9 cellular contexts compared by ENCODE assay signal in the genomic region with DNA sequence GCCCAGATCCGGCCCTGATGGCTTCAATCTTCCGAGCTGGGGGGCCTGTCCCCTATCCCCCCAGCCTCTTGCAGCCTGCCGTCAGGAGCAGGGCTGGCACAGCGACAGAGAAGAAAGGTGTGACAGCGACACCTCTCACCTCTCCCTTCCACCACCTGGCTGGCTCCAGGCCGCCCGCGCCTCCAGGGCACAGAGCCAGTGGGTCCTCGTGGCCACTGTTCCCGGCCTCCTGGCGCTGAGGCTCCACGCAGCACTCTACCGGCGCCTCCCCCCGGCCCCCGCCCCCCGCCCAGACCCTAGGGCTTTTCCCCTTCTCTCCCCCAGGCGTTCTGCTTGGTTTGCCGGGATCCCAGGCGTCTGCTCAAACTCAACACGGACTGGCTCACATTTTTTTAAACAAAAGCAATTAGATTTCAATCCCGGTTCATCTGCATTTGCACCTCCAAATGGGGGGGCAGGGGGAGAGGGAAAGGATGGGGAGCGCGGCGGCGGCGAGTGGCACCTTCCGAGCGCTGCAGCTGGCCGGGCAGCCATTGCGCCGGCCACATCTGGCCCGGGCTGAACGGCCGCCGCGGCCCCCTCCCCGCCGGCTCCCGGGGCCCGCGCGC. TPM values are rescaled to one million over a fixed set of nuclear protein-coding genes. Genes with fewer than 3 reads are reported as not detected.
DNase-seq lines count a peak whose midpoint lies in the region; ATAC-seq and TF ChIP-seq lines count a peak whose summit lies in the region.
"Had no signal": no experiment of that assay in that cellular context is flagged by ENCODE, and none has a peak within 500 bp of the region (broad histone marks: within the 10 kb centered on the region; RNA-seq: fewer than 3 reads in every experiment).

No MANE protein-coding gene starts in this region.

- TF ChIP-seq CTCF in SK-N-SH (IDR thresholded peaks at IDR 0.05) (no peak), sigmoid colon (IDR thresholded peaks at IDR 0.05) (no peak)

- H3K4me3 Mint-ChIP-seq in dendritic cell treated with granulocyte-macrophage colony-stimulating factor and Interleukin-4, amounts not matched to agents 40 ng/mL and 50 ng/mL, for 4 days, result peak overlapping the region; percentile 9

- H2AFZ ChIP-seq in SK-N-SH (ENCODE audit: low read depth), result no peak overlapping the region

- H3K4me3 ChIP-seq in SK-N-SH (ENCODE audit: low read depth in 2 of 2, low read length in 1 of 2) (peak overlapping the region in 1 of 2 experiments; percentile 50; a peak in 3 of 4 replicates), sigmoid colon (peak overlapping the region in 2 of 4 donors; percentile 10 to 37)

- POLR2A ChIA-PET in SK-N-SH (lab: Yijun Ruan, JAX), result interaction anchor here (0.8 to 6.9 kb wide), 3 partner anchors 12 to 68 kb away, joined by 5 to 93 read pairs (median 50); a partner anchor contains a TSS

- H3K36me3 ChIP-seq in SK-N-SH (replicated peaks in 1 of 2; ENCODE audit: control insufficient read depth in 1 of 2, insufficient read depth in 2 of 2, low read length in 1 of 2), result no peaks in the 10 kb centered on the region
- no peaks in the 10 kb centered on the region for H3K36me3 ChIP-seq in sigmoid colon

- no peak for TF ChIP-seq RAD21 in SK-N-SH (IDR thresholded peaks at IDR 0.05; ENCODE audit: low read length)

- DNase-seq in SK-N-SH (peak; percentile 80), NCI-H146 (lab: John Stamatoyannopoulos, UW) (peak; percentile 74), sigmoid colon (peak; percentile 66), NCI-H187 treated with DMSO at 0.1 percent for 48 hours (lab: John Stamatoyannopoulos, UW) (no peak), germinal center (ENCODE audit: low spot score) (no peak), NCI-H524 treated with DMSO at 0.1 percent for 48 hours (lab: John Stamatoyannopoulos, UW) (no peak)

- no peaks in the 10 kb centered on the region for H4K20me1 ChIP-seq in SK-N-SH (ENCODE audit: insufficient read depth)

- peaks cover 88% of the 10 kb centered on the region for H3K27me3 Mint-ChIP-seq in dendritic cell treated with granulocyte-macrophage colony-stimulating factor and Interleukin-4, amounts not matched to agents 40 ng/mL and 50 ng/mL, for 4 days

- TF ChIP-seq POLR2A in sigmoid colon (IDR thresholded peaks at IDR 0.05), result no peak

- no peaks in the 10 kb centered on the region for H3K79me2 ChIP-seq in SK-N-SH (ENCODE audit: insufficient read depth)

- WGBS in SK-N-SH (ENCODE audit: low lambda C conversion rate), result 23% methylated on average over 36 of the region's 43 CpGs
- 1 to 3% methylated on average over 43 of the region's 43 CpGs for WGBS in sigmoid colon, 2 donors

- TF ChIP-seq EP300 in SK-N-SH (IDR thresholded peaks at IDR 0.05; ENCODE audit: borderline replicate concordance in 1 of 2, low read depth in 1 of 2, low read length in 1 of 2) (no peak), sigmoid colon (IDR thresholded peaks at IDR 0.05) (no peak)

- peak overlapping the region in 1 of 2 experiments; percentile 84; a peak in 2 of 4 replicates for H3K27ac ChIP-seq in SK-N-SH (ENCODE audit: low read depth in 2 of 2, low read length in 1 of 2)
- no peak overlapping the region for H3K27ac ChIP-seq in sigmoid colon

- no peak for ATAC-seq in SK-N-SH treated with all-trans-retinoic acid at 6 μM for 48 hours

- CTCF ChIA-PET in SK-N-SH (lab: Yijun Ruan, JAX), result interaction anchor here (0.8 to 14.7 kb wide), 18 partner anchors 10 to 273 kb away, joined by 3 to 274 read pairs (median 6); a partner anchor contains a TSS

- H3K27me3 ChIP-seq in SK-N-SH (ENCODE audit: insufficient read depth) (peaks cover 50% of the 10 kb centered on the region), sigmoid colon (peaks cover 81 to 100% (median 93%) of the 10 kb centered on the region in 3 donors)

- H3K4me1 Mint-ChIP-seq in dendritic cell treated with granulocyte-macrophage colony-stimulating factor and Interleukin-4, amounts not matched to agents 40 ng/mL and 50 ng/mL, for 4 days (ENCODE audit: low read depth), result peaks cover 53% of the 10 kb centered on the region

- H3K9ac ChIP-seq in SK-N-SH, result no peak overlapping the region

- peak overlapping the region; percentile 100; the same call in 1 of the 2 replicates for H3K4me2 ChIP-seq in SK-N-SH

- no peaks in the 10 kb centered on the region for H3K9me2 ChIP-seq in SK-N-SH

- no peaks in the 10 kb centered on the region for H3K9me3 Mint-ChIP-seq in dendritic cell treated with granulocyte-macrophage colony-stimulating factor and Interleukin-4, amounts not matched to agents 40 ng/mL and 50 ng/mL, for 4 days

- H3K4me1 ChIP-seq in SK-N-SH (ENCODE audit: control insufficient read depth in 1 of 2, insufficient read depth in 2 of 2, low read depth in 1 of 2, low read length in 1 of 2) (peaks cover 15 to 41% of the 10 kb centered on the region in 2 experiments), sigmoid colon (peaks cover 0 to 48% (median 45%) of the 10 kb centered on the region in 4 donors)

- no peak overlapping the region for H3K27ac Mint-ChIP-seq in dendritic cell treated with granulocyte-macrophage colony-stimulating factor and Interleukin-4, amounts not matched to agents 40 ng/mL and 50 ng/mL, for 4 days
- H3K27ac Mint-ChIP-seq: activated naive CD8-positive, alpha-beta T cell had no signal

- no peaks in the 10 kb centered on the region for H3K36me3 Mint-ChIP-seq in dendritic cell treated with granulocyte-macrophage colony-stimulating factor and Interleukin-4, amounts not matched to agents 40 ng/mL and 50 ng/mL, for 4 days (ENCODE audit: low read depth)
- H3K36me3 Mint-ChIP-seq: activated naive CD8-positive, alpha-beta T cell had no signal

- no peaks in the 10 kb centered on the region for H3K9me3 ChIP-seq in SK-N-SH
- no peaks in the 10 kb centered on the region for H3K9me3 ChIP-seq in sigmoid colon

- intact Hi-C loops in dendritic cell treated with granulocyte-macrophage colony-stimulating factor and Interleukin-4, amounts not matched to agents 40 ng/mL and 50 ng/mL, for 4 days (cut with micrococcal nuclease), result no loop called here
- intact Hi-C loops in sigmoid colon (cut with DNase I), result loop anchor here (2.0 kb wide), 1 partner anchor 29 kb away; a partner anchor contains a TSS

- peaks cover 19% of the 10 kb centered on the region for H3F3A ChIP-seq in SK-N-SH (replicated peaks; ENCODE audit: insufficient read depth)

TF ChIP-seq in SK-N-SH, 30 proteins besides CTCF, POLR2A, EP300 and RAD21 (continues in another document):
- no peak for TF ChIP-seq POLR2AphosphoS5 (IDR thresholded peaks at IDR 0.05; ENCODE audit: low read depth, low read length)
- TF ChIP-seq RFX5 (IDR thresholded peaks at IDR 0.05; ENCODE audit: low read length), result no peak
- no peak for TF ChIP-seq RCOR1 (IDR thresholded peaks at IDR 0.05; ENCODE audit: low read length)
- TF ChIP-seq YY1 (IDR thresholded peaks at IDR 0.05; ENCODE audit: low read depth), result no peak
- TF ChIP-seq MXI1 (IDR thresholded peaks at IDR 0.05; ENCODE audit: low read depth, low read length), result no peak
- no peak for TF ChIP-seq JUND (IDR thresholded peaks at IDR 0.05)
- no peak for TF ChIP-seq TAF1 (IDR thresholded peaks at IDR 0.05; ENCODE audit: borderline replicate concordance, low read depth, low read length)
- TF ChIP-seq, protein P1, sequence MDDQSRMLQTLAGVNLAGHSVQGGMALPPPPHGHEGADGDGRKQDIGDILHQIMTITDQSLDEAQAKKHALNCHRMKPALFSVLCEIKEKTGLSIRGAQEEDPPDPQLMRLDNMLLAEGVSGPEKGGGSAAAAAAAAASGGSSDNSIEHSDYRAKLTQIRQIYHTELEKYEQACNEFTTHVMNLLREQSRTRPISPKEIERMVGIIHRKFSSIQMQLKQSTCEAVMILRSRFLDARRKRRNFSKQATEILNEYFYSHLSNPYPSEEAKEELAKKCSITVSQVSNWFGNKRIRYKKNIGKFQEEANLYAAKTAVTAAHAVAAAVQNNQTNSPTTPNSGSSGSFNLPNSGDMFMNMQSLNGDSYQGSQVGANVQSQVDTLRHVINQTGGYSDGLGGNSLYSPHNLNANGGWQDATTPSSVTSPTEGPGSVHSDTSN (IDR thresholded peaks at IDR 0.05), result no peak
- TF ChIP-seq GATA2 (CRISPR knock-in tag; IDR thresholded peaks at IDR 0.05), result no peak

TF ChIP-seq in SK-N-SH treated with all-trans-retinoic acid at 6 μM for 48 hours, 23 proteins besides CTCF, POLR2A, EP300 and RAD21 (continues in another document):
- TF ChIP-seq ARNTL (CRISPR knock-in tag; IDR thresholded peaks at IDR 0.05; ENCODE audit: borderline replicate concordance, low read depth), result no peak

RNA-seq across cellular contexts. Expression of a gene that starts 12.8 kb away (rescaled TPM):
- polyA plus RNA-seq in SK-N-SH (2012; rRNA removed) (2.1 and 2.9 TPM in 2 replicates), sigmoid colon (1 to 10 TPM; 2.4 to 5.6 (median 4.9) TPM)
- polyA plus RNA-seq in SK-N-SH (2012; cell fraction: cytosol; rRNA removed), result 2.0 and 2.8 TPM in 2 replicates
- 6.1 and 6.5 TPM in 2 replicates for polyA plus RNA-seq in SK-N-SH (2012; cell fraction: nucleus; rRNA removed)
- 1 to 10 TPM in 2 of 4 donors, under 1 TPM in 2; 0.28 to 1.8 (median 1.2) TPM for total RNA-seq in sigmoid colon

RNA-seq across cellular contexts. Expression of a gene that starts 29.6 kb away (rescaled TPM):
- 16.6 and 21.9 TPM in 2 replicates for polyA plus RNA-seq in SK-N-SH (2012; rRNA removed)
- 11.0 and 13.2 TPM in 2 replicates for polyA plus RNA-seq in SK-N-SH (2012; cell fraction: cytosol; rRNA removed)
- polyA plus RNA-seq in SK-N-SH (2012; cell fraction: nucleus; rRNA removed), result 23.6 and 29.2 TPM in 2 replicates
- total RNA-seq in sigmoid colon, result 1 to 10 TPM; 6.1 to 9.8 (median 7.5) TPM
- 10 to 100 TPM in 1 of 3 donors, 1 to 10 TPM in 2; 3.5 to 14.2 (median 8.4) TPM for polyA plus RNA-seq in sigmoid colon

RNA-seq across cellular contexts. Expression of a gene that starts 31.7 kb away (rescaled TPM):
- polyA plus RNA-seq in SK-N-SH (2012; rRNA removed) (19.7 and 22.4 TPM in 2 replicates), sigmoid colon (1 to 10 TPM in 1 of 3 donors, under 1 TPM in 2; under 0.01 to 2.0 (median 0.23) TPM)
- 9.7 and 13.6 TPM in 2 replicates for polyA plus RNA-seq in SK-N-SH (2012; cell fraction: cytosol; rRNA removed)
- 42.0 and 52.6 TPM in 2 replicates for polyA plus RNA-seq in SK-N-SH (2012; cell fraction: nucleus; rRNA removed)
- total RNA-seq in sigmoid colon, result under 1 TPM in 3 of 4 donors, not detected in 1; 0.33 to 0.95 (median 0.36) TPM

Comparison
In these comparisons a context has a peak if more than half of its experiments do, and no peak if none do; other contexts are left out.
1. DNase-seq: peak in SK-N-SH (single experiment), NCI-H146 (single experiment) and sigmoid colon (single experiment); none in NCI-H187 treated with DMSO at 0.1 percent for 48 hours (single experiment), germinal center (single experiment) and NCI-H524 treated with DMSO at 0.1 percent for 48 hours (single experiment).